In genomic region chr15:74420193-74420905, GRCh38 we compare ENCODE assay signal across 10 cellular contexts. TPM values are rescaled to one million over a fixed set of nuclear protein-coding genes. Genes with fewer than 3 reads are reported as not detected.
DNase-seq lines count a peak whose midpoint lies in the region; ATAC-seq and TF ChIP-seq lines count a peak whose summit lies in the region.
"Had no signal": no experiment of that assay in that cellular context is flagged by ENCODE, and none has a peak within 500 bp of the region (broad histone marks: within the 10 kb centered on the region; RNA-seq: fewer than 3 reads in every experiment).

No MANE protein-coding gene starts in this region.

- no peaks in the 10 kb centered on the region for H3K27me3 ChIP-seq in OCI-LY3 (ENCODE audit: low read depth, low read length)
- H3K27me3 ChIP-seq in gastrocnemius medialis = no peaks in the 10 kb centered on the region
- H3K27me3 ChIP-seq in prostate gland (replicated peaks; ENCODE audit: insufficient read depth) = no peaks in the 10 kb centered on the region
- no peaks in the 10 kb centered on the region for H3K27me3 ChIP-seq in hepatocyte
- H3K27me3 ChIP-seq: neutrophil had no signal

- H3K9me3 ChIP-seq in OCI-LY3 (ENCODE audit: insufficient read depth, low read length) (no peaks in the 10 kb centered on the region), gastrocnemius medialis (no peaks in the 10 kb centered on the region), prostate gland (no peaks in the 10 kb centered on the region), hepatocyte (ENCODE audit: low read depth) (no peaks in the 10 kb centered on the region)
- H3K9me3 ChIP-seq: neutrophil had no signal

- H3K79me2 ChIP-seq in OCI-LY3 (ENCODE audit: low read length) = peaks cover 100% of the 10 kb centered on the region
- H3K79me2 ChIP-seq in hepatocyte = no peaks in the 10 kb centered on the region

- H3K36me3 ChIP-seq in OCI-LY3 (replicated peaks; ENCODE audit: low read depth, low read length) = peaks cover 98% of the 10 kb centered on the region
- no peaks in the 10 kb centered on the region for H3K36me3 ChIP-seq in gastrocnemius medialis
- H3K36me3 ChIP-seq in prostate gland = no peaks in the 10 kb centered on the region
- H3K36me3 ChIP-seq in hepatocyte (replicated peaks; ENCODE audit: insufficient read depth, low read depth) = no peaks in the 10 kb centered on the region
- H3K36me3 ChIP-seq: neutrophil had no signal

- H3K4me3 ChIP-seq in OCI-LY3 (ENCODE audit: low read length) = no peak overlapping the region
- no peak overlapping the region for H3K4me3 ChIP-seq in gastrocnemius medialis
- no peak overlapping the region for H3K4me3 ChIP-seq in prostate gland
- no peak overlapping the region for H3K4me3 ChIP-seq in hepatocyte

- TF ChIP-seq CTCF in OCI-LY3 (IDR thresholded peaks at IDR 0.05; ENCODE audit: low read depth, low read length) = no peak
- TF ChIP-seq CTCF in gastrocnemius medialis (IDR thresholded peaks at IDR 0.05 in 4 of 5, conservative IDR thresholded peaks at IDR 0.05 in 1 of 5) = no peak
- TF ChIP-seq CTCF in prostate gland (IDR thresholded peaks at IDR 0.05) = no peak
- no peak for TF ChIP-seq CTCF in hepatocyte (IDR thresholded peaks at IDR 0.05; ENCODE audit: poor library complexity)

- H3K9me2 ChIP-seq in hepatocyte (replicated peaks; ENCODE audit: insufficient read depth) = no peaks in the 10 kb centered on the region

- in situ Hi-C loops in gastrocnemius medialis (cut with MboI; ENCODE audit: low sequenced_read_pairs in 4 of 4) = no loop called here

- no peak overlapping the region for H2AFZ ChIP-seq in OCI-LY3 (ENCODE audit: low read depth, low read length)
- H2AFZ ChIP-seq in hepatocyte = no peak overlapping the region

- WGBS in prostate gland = 83% methylated on average over 10 of the region's 10 CpGs
- WGBS in hepatocyte (ENCODE audit: low lambda C conversion rate, missing lambda C conversion rate) = 82% methylated on average over 9 of the region's 10 CpGs

- no peak overlapping the region for H3K9ac ChIP-seq in OCI-LY3 (ENCODE audit: low read length)

- peak overlapping the region; percentile 34 for H3K4me2 ChIP-seq in OCI-LY3 (ENCODE audit: low read length)
- H3K4me2 ChIP-seq in hepatocyte = no peak overlapping the region

- DNase-seq in NK-92 treated with Interleukin-12 subunit alpha and Interleukin-12 subunit beta, amount 100 ng/mL, for 24 hours (lab: John Stamatoyannopoulos, UW) = peak; percentile 50
- DNase-seq in NK-92 (lab: John Stamatoyannopoulos, UW; ENCODE audit: unreplicated experiment) = no peak
- DNase-seq in fibroblast of gingiva (ENCODE audit: low read depth) = peak; percentile 6
- DNase-seq in gastrocnemius medialis = peak; percentile 25 to 47
- no peak for DNase-seq in 8988T
- no peak for DNase-seq in prostate gland (ENCODE audit: low spot score)
- no peak for DNase-seq in hepatocyte (ENCODE audit: low spot score)

- H3K4me1 ChIP-seq in OCI-LY3 (ENCODE audit: low read length) (peaks cover 87% of the 10 kb centered on the region), gastrocnemius medialis (peaks cover 18 to 32% of the 10 kb centered on the region in 2 donors), prostate gland (replicated peaks) (no peaks in the 10 kb centered on the region), hepatocyte (ENCODE audit: insufficient read depth) (peaks cover 14% of the 10 kb centered on the region)

- TF ChIP-seq POLR2A in gastrocnemius medialis (IDR thresholded peaks at IDR 0.05) (no peak), prostate gland (IDR thresholded peaks at IDR 0.05) (no peak)

- intact Hi-C loops in gastrocnemius medialis (cut with DNase I; ENCODE audit: low total_unique reads) (no loop called here), prostate gland (cut with DNase I) (no loop called here)

- peak; percentile 50 to 80 for ATAC-seq in gastrocnemius medialis

- H3K27ac ChIP-seq in OCI-LY3 (ENCODE audit: low read length) = peak overlapping the region; percentile 10
- H3K27ac ChIP-seq in gastrocnemius medialis = no peak overlapping the region
- H3K27ac ChIP-seq in prostate gland = no peak overlapping the region
- no peak overlapping the region for H3K27ac ChIP-seq in hepatocyte
- H3K27ac ChIP-seq: neutrophil had no signal

- peaks cover 100% of the 10 kb centered on the region for H4K20me1 ChIP-seq in OCI-LY3 (ENCODE audit: insufficient read depth, low read length)
- no peaks in the 10 kb centered on the region for H4K20me1 ChIP-seq in hepatocyte (ENCODE audit: insufficient read depth, poor library complexity, severe bottlenecking)

RNA-seq across cellular contexts. Expression of gene SEMA7A, which starts 13.4 kb away (rescaled TPM):
- total RNA-seq in gastrocnemius medialis (1 to 10 TPM in 3 of 4 donors, under 1 TPM in 1; 0.51 to 2.7 (median 2.4) TPM), prostate gland (100 to 1,000 TPM in 1 of 2 donors, 1 to 10 TPM in 1; 1.3 to 171 TPM), hepatocyte (9.5 and 12.0 TPM in 2 replicates)
- polyA plus RNA-seq in hepatocyte = 2.4 and 4.6 TPM in 2 replicates

RNA-seq across cellular contexts. Expression of gene UBL7, which starts 40.6 kb away (rescaled TPM):
- total RNA-seq in gastrocnemius medialis = 100 to 1,000 TPM in 1 of 4 donors, 10 to 100 TPM in 3; 66.4 to 139 (median 83.2) TPM
- 10 to 100 TPM; 83.1 to 85.2 TPM for total RNA-seq in prostate gland
- 39.2 and 54.6 TPM in 2 replicates for total RNA-seq in hepatocyte
- polyA plus RNA-seq in hepatocyte = 50.9 and 60.2 TPM in 2 replicates

RNA-seq across cellular contexts. Expression of gene CYP11A1, which starts 52.9 kb away (rescaled TPM):
- total RNA-seq in gastrocnemius medialis (1 to 10 TPM in 1 of 4 donors, under 1 TPM in 3; 0.15 to 2.5 (median 0.67) TPM), prostate gland (10 to 100 TPM in 1 of 2 donors, under 1 TPM in 1; 0.87 to 45.9 TPM), hepatocyte (0.80 and 2.4 TPM in 2 replicates)
- 1.5 and 2.6 TPM in 2 replicates for polyA plus RNA-seq in hepatocyte
- total RNA-seq: SK-MEL-5 had no signal

Comparison
In these comparisons a context has a peak if more than half of its experiments do, and no peak if none do; other contexts are left out.
1. DNase-seq: peak in NK-92 treated with Interleukin-12 subunit alpha and Interleukin-12 subunit beta, amount 100 ng/mL, for 24 hours (single experiment), fibroblast of gingiva (single experiment) and gastrocnemius medialis (2 of 2); none in NK-92 (single experiment), 8988T (single experiment), prostate gland (single experiment) and hepatocyte (single experiment).